8 cellular contexts compared by ENCODE assay signal in genomic region chr9:121651295-121652036, GRCh38. TPM values are rescaled to one million over a fixed set of nuclear protein-coding genes. Genes with fewer than 3 reads are reported as not detected.
DNase-seq lines count a peak whose midpoint lies in the region; ATAC-seq and TF ChIP-seq lines count a peak whose summit lies in the region.

Gene DAB2IP, plus strand, starts transcription at chr9:121651634. Its CDS starts 142 bp downstream, at chr9:121651776.

- no peaks in the 10 kb centered on the region for H3K79me2 ChIP-seq in PC-3 (ENCODE audit: low read length)

- CTCF ChIA-PET in PC-3 (lab: Charles Lee), result no interaction called here

- H2AFZ ChIP-seq in PC-3 (ENCODE audit: low read length), result peak within 1 kb of the TSS; percentile 72

- intact Hi-C loops in PC-3 (cut with micrococcal nuclease), result no loop called here

- peak within 1 kb of the TSS; percentile 55 for H3K9ac ChIP-seq in PC-3 (ENCODE audit: low read length)

- H3K27ac ChIP-seq in PC-3 (ENCODE audit: low read length) (no peak within 1 kb of the TSS), substantia nigra (ENCODE audit: low read depth, low read length, poor library complexity, severe bottlenecking) (peak within 1 kb of the TSS; percentile 69)

- no peaks in the 10 kb centered on the region for H3K36me3 ChIP-seq in PC-3 (ENCODE audit: low read depth, low read length)

- H3F3A ChIP-seq in PC-3 (ENCODE audit: low read length, unreplicated experiment), result no peaks in the 10 kb centered on the region

- BruUV-seq in PC-3 (replicated peaks; lab: Mats Ljungman, UMichigan), result no TSS peak

- peak; percentile 19 to 51 for DNase-seq in NCI-H2081 (lab: John Stamatoyannopoulos, UW)
- no peak for DNase-seq in NCI-H2081 treated with DMSO at 0.1 percent for 48 hours (lab: John Stamatoyannopoulos, UW)
- peak; percentile 52 for DNase-seq in PC-3
- DNase-seq in ecto neural progenitor cell (ENCODE audit: low spot score), result peak; percentile 89
- DNase-seq in lung microvascular endothelial cell (ENCODE audit: low read depth in 2 of 2), result peak; percentile 22 to 70
- peak in 43 of 49 donors; percentile 22 to 89 (median 61) for DNase-seq in substantia nigra (lab: John Stamatoyannopoulos, UW)
- no peak for DNase-seq in activated naive CD4-positive, alpha-beta T cell (lab: John Stamatoyannopoulos, UW)

- peak within 1 kb of the TSS; percentile 78 for H3K4me3 ChIP-seq in PC-3 (ENCODE audit: low read length)

- no peak for TF ChIP-seq CTCF in PC-3 (conservative IDR thresholded peaks at IDR 0.05; ENCODE audit: low read depth, low read length)

- no peaks in the 10 kb centered on the region for H4K20me1 ChIP-seq in PC-3 (ENCODE audit: low read length)

- H3K9me3 ChIP-seq in PC-3 (ENCODE audit: low read length), result no peaks in the 10 kb centered on the region

- peak; percentile 60 for ATAC-seq in PC-3
- no peak for ATAC-seq in GM21515 (IDR thresholded peaks at IDR 0.05; ENCODE audit: unreplicated experiment)

- H3K4me1 ChIP-seq in PC-3 (ENCODE audit: insufficient read depth, low read length), result peaks cover 12% of the 10 kb centered on the region

- H3K4me2 ChIP-seq in PC-3 (ENCODE audit: low read length), result peak within 1 kb of the TSS; percentile 96

- H3K9me2 ChIP-seq in PC-3 (replicated peaks; ENCODE audit: low read length), result no peaks in the 10 kb centered on the region

- POLR2A ChIA-PET in PC-3 (lab: Charles Lee; ENCODE audit: unreplicated experiment), result no interaction called here

- no peaks in the 10 kb centered on the region for H3K27me3 ChIP-seq in PC-3 (ENCODE audit: low read length)

RNA-seq across cellular contexts. Expression of gene DAB2IP, which starts in this region (rescaled TPM):
- total RNA-seq in PC-3 (2014; rRNA removed) (15.2 and 17.6 TPM in 2 replicates), lung microvascular endothelial cell (14.1 and 16.3 TPM in 2 replicates)

Comparison
In these comparisons a context has a peak if more than half of its experiments do, and no peak if none do; other contexts are left out.
1. DNase-seq: peak in NCI-H2081 (2 of 2), PC-3 (single experiment), ecto neural progenitor cell (single experiment), lung microvascular endothelial cell (2 of 2) and substantia nigra (43 of 49); none in NCI-H2081 treated with DMSO at 0.1 percent for 48 hours (single experiment) and activated naive CD4-positive, alpha-beta T cell (0 of 4).